1 cellular context compared by ENCODE assay signal in genomic region chr1:114164840-114165543, GRCh38.
TF ChIP-seq lines count a peak whose summit lies in the region.

No MANE protein-coding gene starts in this region.

TF ChIP-seq in HepG2, 621 proteins besides CTCF, POLR2A, EP300 and RAD21 (continued from another document):
- TF ChIP-seq BCLAF1 (IDR thresholded peaks at IDR 0.05) = no peak
